8 cellular contexts compared by ENCODE assay signal in the genomic region with DNA sequence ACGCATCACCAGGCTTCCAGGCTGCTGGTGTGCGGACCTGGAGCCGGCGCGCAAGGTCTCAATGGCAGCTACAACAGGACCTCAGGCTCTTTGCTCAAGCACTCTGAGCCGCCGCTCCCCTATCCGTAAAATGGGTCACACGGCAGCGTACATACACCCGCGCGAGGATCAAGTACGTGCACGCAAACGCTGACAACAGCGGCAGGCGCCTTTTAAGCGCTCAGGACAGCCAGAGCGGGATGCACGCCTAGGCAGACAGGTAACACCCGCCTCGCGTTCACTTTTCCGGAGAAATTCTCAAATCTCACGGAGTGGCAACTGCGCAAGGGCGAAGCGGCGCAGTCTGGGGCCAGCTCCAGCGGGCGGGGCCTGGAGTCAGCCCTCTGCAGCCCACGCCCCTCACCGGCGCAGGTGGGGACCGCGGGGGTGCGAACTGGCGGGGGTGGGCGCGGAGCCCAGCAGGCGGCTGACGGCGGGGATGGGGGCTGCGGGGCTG. TPM values are rescaled to one million over a fixed set of nuclear protein-coding genes. Genes with fewer than 3 reads are reported as not detected.
DNase-seq lines count a peak whose midpoint lies in the region; ATAC-seq lines count a peak whose summit lies in the region.

No MANE protein-coding gene starts in this region.

- POLR2A ChIA-PET in activated naive CD8-positive, alpha-beta T cell treated with anti-CD3 and anti-CD28 coated beads, Interleukin-2, amount 10 ng/mL, durations not matched to agents 7 days and 5 days (lab: Charles Lee), result interaction anchor here (1.0 to 2.6 kb wide), 9 partner anchors 9 to 301 kb away, joined by 3 to 29 read pairs (median 5); partner anchors contain the start of gene IRF4

- peaks cover 27% of the 10 kb centered on the region for H3K4me1 Mint-ChIP-seq in activated naive CD8-positive, alpha-beta T cell treated with anti-CD3 and anti-CD28 coated beads, Interleukin-2, amount 10 ng/mL, durations not matched to agents 7 days and 5 days

- H3K27ac ChIP-seq in HUES48 (ENCODE audit: low read depth, low read length), result peak overlapping the region; percentile 96
- H3K27ac ChIP-seq in right cardiac atrium (ENCODE audit: low read length), result no peak overlapping the region

- DNase-seq in DMS114 treated with DMSO at 0.1 percent for 48 hours (lab: John Stamatoyannopoulos, UW; ENCODE audit: unreplicated experiment), result peak; percentile 18
- peak; percentile 67 for DNase-seq in T follicular helper cell (ENCODE audit: low read depth)
- DNase-seq in activated naive CD8-positive, alpha-beta T cell treated with anti-CD3 and anti-CD28 coated beads, Interleukin-2, amount 10 ng/mL, durations not matched to agents 7 days and 5 days, result peak; percentile 80
- DNase-seq in right cardiac atrium, result peak; percentile 33 to 79 (median 70)
- peak; percentile 66 for DNase-seq in retina
- no peak for DNase-seq in NCI-H1092 (lab: John Stamatoyannopoulos, UW)

- peaks cover 17% of the 10 kb centered on the region for H3K36me3 ChIP-seq in HUES48 (ENCODE audit: control insufficient read depth, insufficient read depth, low read length)

- ATAC-seq in GM21526 (IDR thresholded peaks at IDR 0.05; ENCODE audit: low FRiP score, unreplicated experiment) (peak; percentile 59), right cardiac atrium (peak; percentile 80 to 90)
- ATAC-seq in activated naive CD8-positive, alpha-beta T cell treated with anti-CD3 and anti-CD28 coated beads, Interleukin-2, amount 10 ng/mL, durations not matched to agents 7 days and 5 days (ENCODE audit: low read depth), result peak; percentile 92

- no peaks in the 10 kb centered on the region for H3K9me3 ChIP-seq in HUES48 (ENCODE audit: control insufficient read depth, insufficient read depth, low read length)
- no peaks in the 10 kb centered on the region for H3K9me3 ChIP-seq in right cardiac atrium (ENCODE audit: control insufficient read depth, low read length)

- H3K9ac ChIP-seq in HUES48 (ENCODE audit: low read depth, low read length), result peak overlapping the region; percentile 84

- H3K4me3 Mint-ChIP-seq in activated naive CD8-positive, alpha-beta T cell treated with anti-CD3 and anti-CD28 coated beads, Interleukin-2, amount 10 ng/mL, durations not matched to agents 7 days and 5 days, result peak overlapping the region; percentile 94

- H3K4me1 ChIP-seq in HUES48 (ENCODE audit: control insufficient read depth, insufficient read depth, low read length) (peaks cover 26% of the 10 kb centered on the region), right cardiac atrium (ENCODE audit: control insufficient read depth, insufficient read depth, low read length) (peaks cover 4% of the 10 kb centered on the region)

- no peaks in the 10 kb centered on the region for H3K9me3 Mint-ChIP-seq in activated naive CD8-positive, alpha-beta T cell treated with anti-CD3 and anti-CD28 coated beads, Interleukin-2, amount 10 ng/mL, durations not matched to agents 7 days and 5 days

- peak overlapping the region; percentile 98 for H3K4me3 ChIP-seq in HUES48 (ENCODE audit: low read depth, low read length)
- H3K4me3 ChIP-seq in right cardiac atrium (ENCODE audit: low read length), result peak overlapping the region; percentile 87

- peaks cover 2% of the 10 kb centered on the region for H3K36me3 Mint-ChIP-seq in activated naive CD8-positive, alpha-beta T cell treated with anti-CD3 and anti-CD28 coated beads, Interleukin-2, amount 10 ng/mL, durations not matched to agents 7 days and 5 days

- peak overlapping the region; percentile 90 for H3K27ac Mint-ChIP-seq in activated naive CD8-positive, alpha-beta T cell treated with anti-CD3 and anti-CD28 coated beads, Interleukin-2, amount 10 ng/mL, durations not matched to agents 7 days and 5 days

- H3K27me3 Mint-ChIP-seq in activated naive CD8-positive, alpha-beta T cell treated with anti-CD3 and anti-CD28 coated beads, Interleukin-2, amount 10 ng/mL, durations not matched to agents 7 days and 5 days, result no peaks in the 10 kb centered on the region

- 1% methylated on average over 45 of the region's 45 CpGs for WGBS in right cardiac atrium

- no peaks in the 10 kb centered on the region for H3K27me3 ChIP-seq in HUES48 (ENCODE audit: control insufficient read depth, insufficient read depth, low read length)
- no peaks in the 10 kb centered on the region for H3K27me3 ChIP-seq in right cardiac atrium (ENCODE audit: control insufficient read depth, insufficient read depth)

- intact Hi-C loops in right cardiac atrium (cut with DNase I), result no loop called here

RNA-seq across cellular contexts. Expression of gene EXOC2, which starts 0.5 kb away (rescaled TPM):
- 10 to 100 TPM; 31.9 to 35.4 TPM for total RNA-seq in activated naive CD8-positive, alpha-beta T cell treated with anti-CD3 and anti-CD28 coated beads, Interleukin-2, amount 10 ng/mL, durations not matched to agents 7 days and 5 days
- total RNA-seq in right cardiac atrium, result 10 to 100 TPM; 12.9 to 17.9 (median 14.8) TPM
- 7.9 TPM for polyA plus RNA-seq in right cardiac atrium

RNA-seq across cellular contexts. Expression of gene HUS1B, which starts 35.5 kb away (rescaled TPM):
- total RNA-seq in activated naive CD8-positive, alpha-beta T cell treated with anti-CD3 and anti-CD28 coated beads, Interleukin-2, amount 10 ng/mL, durations not matched to agents 7 days and 5 days, result 1 to 10 TPM; 1.6 to 2.0 TPM
- under 1 TPM in 3 of 4 donors, not detected in 1; 0.29 to 0.58 (median 0.31) TPM for total RNA-seq in right cardiac atrium
- polyA plus RNA-seq in right cardiac atrium, result not detected
